In genomic region chr1:244303610-244303969, GRCh38 we compare ENCODE assay signal across 26 cellular contexts.
DNase-seq lines count a peak whose midpoint lies in the region; ATAC-seq and TF ChIP-seq lines count a peak whose summit lies in the region.
"Had no signal": no experiment of that assay in that cellular context is flagged by ENCODE, and none has a peak within 500 bp of the region (broad histone marks: within the 10 kb centered on the region; RNA-seq: fewer than 3 reads in every experiment).

No MANE protein-coding gene starts in this region.

- no peak overlapping the region for H3K27ac Mint-ChIP-seq in neural progenitor cell
- H3K27ac Mint-ChIP-seq: activated CD8-positive, alpha-beta T cell treated with anti-CD3 and anti-CD28 coated beads, Interleukin-2, amount 10 ng/mL, durations not matched to agents 7 days and 5 days; stimulated activated memory B cell treated with anti-CD40 and anti-IgM and Interleukin-4, amounts not matched to agents 10 μg/mL and 1 μg/mL and 100 μg/mL, for 72 hours; T-helper 1 cell treated with Interleukin-12 subunit alpha and Interleukin-12 subunit beta and Interleukin-4 antibody, amounts not matched to agents 30 μg/mL and 1 μg/mL, for 36 hours had no signal

- H3K36me3 Mint-ChIP-seq in neural progenitor cell: no peaks in the 10 kb centered on the region
- H3K36me3 Mint-ChIP-seq: stimulated activated memory B cell treated with anti-CD40 and anti-IgM and Interleukin-4, amounts not matched to agents 10 μg/mL and 1 μg/mL and 100 μg/mL, for 72 hours had no signal

- H3K79me2 ChIP-seq in neural progenitor cell (ENCODE audit: low read depth): no peaks in the 10 kb centered on the region

- peaks cover 16% of the 10 kb centered on the region for H3K9me3 Mint-ChIP-seq in neural progenitor cell

- no peaks in the 10 kb centered on the region for H4K20me1 ChIP-seq in neural progenitor cell (ENCODE audit: low read depth)

- TF ChIP-seq CTCF in right atrium auricular region (IDR thresholded peaks at IDR 0.05): no peak
- no peak for TF ChIP-seq CTCF in neural progenitor cell (IDR thresholded peaks at IDR 0.05)
- TF ChIP-seq CTCF in lower leg skin (IDR thresholded peaks at IDR 0.05): no peak

- H3K27ac ChIP-seq in right atrium auricular region (no peak overlapping the region), right cardiac atrium (ENCODE audit: low read length) (no peak overlapping the region), epithelial cell of prostate (peak overlapping the region; percentile 53), neural progenitor cell (no peak overlapping the region)
- H3K27ac ChIP-seq: sigmoid colon, vagina had no signal

- DNase-seq in right atrium auricular region (ENCODE audit: low spot score): peak; percentile 23
- DNase-seq in right cardiac atrium: no peak
- no peak for DNase-seq in epithelial cell of prostate (ENCODE audit: low read depth, low spot score)
- no peak for DNase-seq in neural progenitor cell (ENCODE audit: low spot score)
- DNase-seq in foreskin melanocyte: no peak
- DNase-seq in lower leg skin (ENCODE audit: low spot score in 2 of 2): no peak
- DNase-seq: activated CD4-positive, alpha-beta T cell treated with anti-CD3 and anti-CD28 coated beads for 1 hour; activated CD8-positive, alpha-beta T cell treated with anti-CD3 and anti-CD28 coated beads, Interleukin-2, amount 10 ng/mL, durations not matched to agents 7 days and 5 days; activated effector memory CD4-positive, alpha-beta T cell treated with anti-CD3 and anti-CD28 coated beads, Interleukin-2, amount 50 U/mL, for 16 hours; activated T-cell treated with anti-CD3 and anti-CD28 coated beads for 4 hours; KG1; left ventricle myocardium superior; MM.1S; NCI-H2081; NCI-H446 treated with DMSO at 0.1 percent for 48 hours; posterior cingulate gyrus; sigmoid colon; SK-N-SH; stimulated activated CD4-positive, alpha-beta T cell treated with anti-CD3 and anti-CD28 coated beads, Interleukin-4, amount 100 ng/mL, for 24 hours had no signal

- intact Hi-C loops in right cardiac atrium (cut with DNase I): no loop called here
- intact Hi-C loops in lower leg skin (cut with DNase I; ENCODE audit: low total_unique reads): no loop called here

- H3K4me1 Mint-ChIP-seq in neural progenitor cell: peaks cover 12% of the 10 kb centered on the region

- H3K9ac ChIP-seq in neural progenitor cell: no peak overlapping the region
- H3K9ac ChIP-seq: SK-N-SH had no signal

- WGBS in right cardiac atrium: 72% methylated on average over 5 of the region's 5 CpGs
- 72% methylated on average over 5 of the region's 5 CpGs for WGBS in lower leg skin, 2 donors

- peaks cover 5% of the 10 kb centered on the region for H3F3A ChIP-seq in neural progenitor cell (ENCODE audit: low read depth)

- H3K27me3 Mint-ChIP-seq in neural progenitor cell (ENCODE audit: insufficient read depth, low read depth): peaks cover 3% of the 10 kb centered on the region
- H3K27me3 Mint-ChIP-seq: central memory CD8-positive, alpha-beta T cell; stimulated activated memory B cell treated with anti-CD40 and anti-IgM and Interleukin-4, amounts not matched to agents 10 μg/mL and 1 μg/mL and 100 μg/mL, for 72 hours had no signal

- peak overlapping the region; percentile 61 for H2AFZ ChIP-seq in neural progenitor cell (replicated peaks)

- H3K9me3 ChIP-seq in right atrium auricular region: no peaks in the 10 kb centered on the region
- no peaks in the 10 kb centered on the region for H3K9me3 ChIP-seq in right cardiac atrium (ENCODE audit: control insufficient read depth, low read length)
- H3K9me3 ChIP-seq in neural progenitor cell (ENCODE audit: low read depth): peaks cover 18% of the 10 kb centered on the region
- H3K9me3 ChIP-seq: mucosa of descending colon, sigmoid colon, vagina had no signal

- ATAC-seq in right cardiac atrium (no peak), HG03571 (IDR thresholded peaks at IDR 0.05; ENCODE audit: unreplicated experiment) (no peak), HG02642 (IDR thresholded peaks at IDR 0.05; ENCODE audit: poor library complexity, unreplicated experiment) (no peak)
- ATAC-seq: activated CD8-positive, alpha-beta T cell treated with anti-CD3 and anti-CD28 coated beads, Interleukin-2, amount 10 ng/mL, durations not matched to agents 7 days and 5 days; left ventricle myocardium superior; stimulated activated memory B cell treated with anti-CD40 and anti-IgM and Interleukin-4, amounts not matched to agents 10 μg/mL and 1 μg/mL and 100 μg/mL, for 72 hours had no signal

- H3K36me3 ChIP-seq in right atrium auricular region (no peaks in the 10 kb centered on the region), neural progenitor cell (no peaks in the 10 kb centered on the region)
- H3K36me3 ChIP-seq: sigmoid colon, vagina had no signal

- H3K27me3 ChIP-seq in right atrium auricular region (no peaks in the 10 kb centered on the region), right cardiac atrium (ENCODE audit: control insufficient read depth, insufficient read depth) (no peaks in the 10 kb centered on the region), neural progenitor cell (no peaks in the 10 kb centered on the region)
- H3K27me3 ChIP-seq: sigmoid colon, vagina had no signal

- H3K4me2 ChIP-seq in neural progenitor cell: no peak overlapping the region
- H3K4me2 ChIP-seq: SK-N-SH had no signal

- H3K4me3 ChIP-seq in right atrium auricular region: no peak overlapping the region
- H3K4me3 ChIP-seq in right cardiac atrium (ENCODE audit: low read length): no peak overlapping the region
- H3K4me3 ChIP-seq in neural progenitor cell: no peak overlapping the region
- no peak overlapping the region for H3K4me3 ChIP-seq in lower leg skin (ENCODE audit: low read depth, poor library complexity, severe bottlenecking)
- H3K4me3 ChIP-seq: mucosa of descending colon, sigmoid colon, vagina had no signal

- H3K4me1 ChIP-seq in right atrium auricular region: no peaks in the 10 kb centered on the region
- peaks cover 3% of the 10 kb centered on the region for H3K4me1 ChIP-seq in right cardiac atrium (ENCODE audit: control insufficient read depth, insufficient read depth, low read length)
- no peaks in the 10 kb centered on the region for H3K4me1 ChIP-seq in neural progenitor cell

- H3K4me3 Mint-ChIP-seq in neural progenitor cell: no peak overlapping the region
- H3K4me3 Mint-ChIP-seq: activated CD8-positive, alpha-beta T cell treated with anti-CD3 and anti-CD28 coated beads, Interleukin-2, amount 10 ng/mL, durations not matched to agents 7 days and 5 days; central memory CD8-positive, alpha-beta T cell; stimulated activated memory B cell treated with anti-CD40 and anti-IgM and Interleukin-4, amounts not matched to agents 10 μg/mL and 1 μg/mL and 100 μg/mL, for 72 hours; T-helper 1 cell treated with Interleukin-12 subunit alpha and Interleukin-12 subunit beta and Interleukin-4 antibody, amounts not matched to agents 30 μg/mL and 1 μg/mL, for 36 hours had no signal

- TF ChIP-seq POLR2A in lower leg skin (IDR thresholded peaks at IDR 0.05): no peak
